ENCODE assay signal across 1 cellular context in the genomic region with DNA sequence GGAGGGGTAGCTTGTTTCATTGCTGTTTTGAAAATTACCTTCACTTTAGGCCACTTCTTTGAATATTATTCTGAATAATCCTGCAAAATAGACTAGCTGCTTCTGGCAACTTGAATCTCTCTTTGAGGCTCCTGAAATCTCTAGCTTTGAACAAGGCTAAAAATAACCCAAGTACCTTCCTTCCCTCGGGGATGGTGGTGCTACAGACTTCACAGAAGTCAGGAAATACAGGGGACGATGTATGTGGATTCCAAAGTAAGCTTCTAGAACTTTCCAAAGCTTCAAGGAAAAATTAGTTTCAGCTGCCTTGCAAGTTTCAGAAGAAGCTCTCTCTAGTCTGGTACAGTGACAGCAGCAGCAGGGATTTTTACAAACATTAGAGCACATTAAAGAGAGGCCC.
TF ChIP-seq lines count a peak whose summit lies in the region.

No MANE protein-coding gene starts in this region.

TF ChIP-seq in WTC11, 78 proteins besides CTCF, POLR2A, EP300 and RAD21:
- TF ChIP-seq, protein P1, sequence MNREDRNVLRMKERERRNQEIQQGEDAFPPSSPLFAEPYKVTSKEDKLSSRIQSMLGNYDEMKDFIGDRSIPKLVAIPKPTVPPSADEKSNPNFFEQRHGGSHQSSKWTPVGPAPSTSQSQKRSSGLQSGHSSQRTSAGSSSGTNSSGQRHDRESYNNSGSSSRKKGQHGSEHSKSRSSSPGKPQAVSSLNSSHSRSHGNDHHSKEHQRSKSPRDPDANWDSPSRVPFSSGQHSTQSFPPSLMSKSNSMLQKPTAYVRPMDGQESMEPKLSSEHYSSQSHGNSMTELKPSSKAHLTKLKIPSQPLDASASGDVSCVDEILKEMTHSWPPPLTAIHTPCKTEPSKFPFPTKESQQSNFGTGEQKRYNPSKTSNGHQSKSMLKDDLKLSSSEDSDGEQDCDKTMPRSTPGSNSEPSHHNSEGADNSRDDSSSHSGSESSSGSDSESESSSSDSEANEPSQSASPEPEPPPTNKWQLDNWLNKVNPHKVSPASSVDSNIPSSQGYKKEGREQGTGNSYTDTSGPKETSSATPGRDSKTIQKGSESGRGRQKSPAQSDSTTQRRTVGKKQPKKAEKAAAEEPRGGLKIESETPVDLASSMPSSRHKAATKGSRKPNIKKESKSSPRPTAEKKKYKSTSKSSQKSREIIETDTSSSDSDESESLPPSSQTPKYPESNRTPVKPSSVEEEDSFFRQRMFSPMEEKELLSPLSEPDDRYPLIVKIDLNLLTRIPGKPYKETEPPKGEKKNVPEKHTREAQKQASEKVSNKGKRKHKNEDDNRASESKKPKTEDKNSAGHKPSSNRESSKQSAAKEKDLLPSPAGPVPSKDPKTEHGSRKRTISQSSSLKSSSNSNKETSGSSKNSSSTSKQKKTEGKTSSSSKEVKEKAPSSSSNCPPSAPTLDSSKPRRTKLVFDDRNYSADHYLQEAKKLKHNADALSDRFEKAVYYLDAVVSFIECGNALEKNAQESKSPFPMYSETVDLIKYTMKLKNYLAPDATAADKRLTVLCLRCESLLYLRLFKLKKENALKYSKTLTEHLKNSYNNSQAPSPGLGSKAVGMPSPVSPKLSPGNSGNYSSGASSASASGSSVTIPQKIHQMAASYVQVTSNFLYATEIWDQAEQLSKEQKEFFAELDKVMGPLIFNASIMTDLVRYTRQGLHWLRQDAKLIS (CRISPR knock-in tag; IDR thresholded peaks at IDR 0.05; ENCODE audit: borderline replicate concordance) = no peak
- TF ChIP-seq, protein P2, sequence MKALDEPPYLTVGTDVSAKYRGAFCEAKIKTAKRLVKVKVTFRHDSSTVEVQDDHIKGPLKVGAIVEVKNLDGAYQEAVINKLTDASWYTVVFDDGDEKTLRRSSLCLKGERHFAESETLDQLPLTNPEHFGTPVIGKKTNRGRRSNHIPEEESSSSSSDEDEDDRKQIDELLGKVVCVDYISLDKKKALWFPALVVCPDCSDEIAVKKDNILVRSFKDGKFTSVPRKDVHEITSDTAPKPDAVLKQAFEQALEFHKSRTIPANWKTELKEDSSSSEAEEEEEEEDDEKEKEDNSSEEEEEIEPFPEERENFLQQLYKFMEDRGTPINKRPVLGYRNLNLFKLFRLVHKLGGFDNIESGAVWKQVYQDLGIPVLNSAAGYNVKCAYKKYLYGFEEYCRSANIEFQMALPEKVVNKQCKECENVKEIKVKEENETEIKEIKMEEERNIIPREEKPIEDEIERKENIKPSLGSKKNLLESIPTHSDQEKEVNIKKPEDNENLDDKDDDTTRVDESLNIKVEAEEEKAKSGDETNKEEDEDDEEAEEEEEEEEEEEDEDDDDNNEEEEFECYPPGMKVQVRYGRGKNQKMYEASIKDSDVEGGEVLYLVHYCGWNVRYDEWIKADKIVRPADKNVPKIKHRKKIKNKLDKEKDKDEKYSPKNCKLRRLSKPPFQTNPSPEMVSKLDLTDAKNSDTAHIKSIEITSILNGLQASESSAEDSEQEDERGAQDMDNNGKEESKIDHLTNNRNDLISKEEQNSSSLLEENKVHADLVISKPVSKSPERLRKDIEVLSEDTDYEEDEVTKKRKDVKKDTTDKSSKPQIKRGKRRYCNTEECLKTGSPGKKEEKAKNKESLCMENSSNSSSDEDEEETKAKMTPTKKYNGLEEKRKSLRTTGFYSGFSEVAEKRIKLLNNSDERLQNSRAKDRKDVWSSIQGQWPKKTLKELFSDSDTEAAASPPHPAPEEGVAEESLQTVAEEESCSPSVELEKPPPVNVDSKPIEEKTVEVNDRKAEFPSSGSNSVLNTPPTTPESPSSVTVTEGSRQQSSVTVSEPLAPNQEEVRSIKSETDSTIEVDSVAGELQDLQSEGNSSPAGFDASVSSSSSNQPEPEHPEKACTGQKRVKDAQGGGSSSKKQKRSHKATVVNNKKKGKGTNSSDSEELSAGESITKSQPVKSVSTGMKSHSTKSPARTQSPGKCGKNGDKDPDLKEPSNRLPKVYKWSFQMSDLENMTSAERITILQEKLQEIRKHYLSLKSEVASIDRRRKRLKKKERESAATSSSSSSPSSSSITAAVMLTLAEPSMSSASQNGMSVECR (CRISPR knock-in tag; IDR thresholded peaks at IDR 0.05; ENCODE audit: borderline replicate concordance) = no peak
- no peak for TF ChIP-seq HMGA2 (CRISPR knock-in tag; IDR thresholded peaks at IDR 0.05)
- TF ChIP-seq TP53 (CRISPR knock-in tag; IDR thresholded peaks at IDR 0.05) = no peak
- no peak for TF ChIP-seq ZNF396 (CRISPR knock-in tag; IDR thresholded peaks at IDR 0.05; ENCODE audit: borderline replicate concordance)
- no peak for TF ChIP-seq FOXP1 (CRISPR knock-in tag; IDR thresholded peaks at IDR 0.05; ENCODE audit: borderline replicate concordance)
- TF ChIP-seq TCF7 (CRISPR knock-in tag; IDR thresholded peaks at IDR 0.05; ENCODE audit: low read depth) = no peak
- no peak for TF ChIP-seq STAT6 (CRISPR knock-in tag; conservative IDR thresholded peaks at IDR 0.05; ENCODE audit: low read depth)
- TF ChIP-seq ZBTB21 (CRISPR knock-in tag; IDR thresholded peaks at IDR 0.05; ENCODE audit: borderline replicate concordance) = no peak
- TF ChIP-seq CBFB (CRISPR knock-in tag; IDR thresholded peaks at IDR 0.05; ENCODE audit: low read depth) = no peak
- TF ChIP-seq ZNF263 (CRISPR knock-in tag; IDR thresholded peaks at IDR 0.05; ENCODE audit: low read depth) = no peak
- no peak for TF ChIP-seq ZNF281 (CRISPR knock-in tag; IDR thresholded peaks at IDR 0.05)
- no peak for TF ChIP-seq NR2C2 (CRISPR knock-in tag; IDR thresholded peaks at IDR 0.05)
- TF ChIP-seq ZSCAN18 (CRISPR knock-in tag; IDR thresholded peaks at IDR 0.05) = no peak
- no peak for TF ChIP-seq GABPB1 (CRISPR knock-in tag; IDR thresholded peaks at IDR 0.05)
